17 cellular contexts compared by ENCODE assay signal in genomic region chr11:2121227-2122130, GRCh38. TPM values are rescaled to one million over a fixed set of nuclear protein-coding genes. Genes with fewer than 3 reads are reported as not detected.
"Had no signal": no experiment of that assay in that cellular context is flagged by ENCODE, and none has a peak within 500 bp of the region (broad histone marks: within the 10 kb centered on the region; RNA-seq: fewer than 3 reads in every experiment).

No MANE protein-coding gene starts in this region.

- H3K4me1 ChIP-seq: parathyroid adenoma, suprapubic skin had no signal

- H3K36me3 ChIP-seq: esophagus squamous epithelium, neural progenitor cell, suprapubic skin had no signal

- H3K4me3 ChIP-seq: esophagus squamous epithelium, lung, neural progenitor cell, suprapubic skin had no signal

- ATAC-seq: activated T-cell treated with anti-CD3 and anti-CD28 coated beads, Interleukin-2, amount 50 U/mL, for 72 hours; effector memory CD8-positive, alpha-beta T cell had no signal

- H3K9ac ChIP-seq: neural progenitor cell, parathyroid adenoma had no signal

- H3K27ac ChIP-seq: esophagus squamous epithelium, neural progenitor cell, parathyroid adenoma, suprapubic skin had no signal

- DNase-seq: activated CD4-positive, alpha-beta T cell treated with anti-CD3 and anti-CD28 coated beads, Interleukin-2, amount 50 U/mL, for 4 hours; activated effector memory CD4-positive, alpha-beta T cell treated with anti-CD3 and anti-CD28 coated beads, Interleukin-2, amount 50 U/mL, for 16 hours; activated T-cell treated with anti-CD3 and anti-CD28 coated beads, Interleukin-2, amount 50 U/mL, for 72 hours; effector memory CD8-positive, alpha-beta T cell; esophagus squamous epithelium; hypothalamus had no signal

RNA-seq across cellular contexts. Expression of gene IGF2, which starts 17.7 kb away (rescaled TPM):
- total RNA-seq: T-helper 2 cell treated with Interferon-gamma antibody and Interleukin-4, amounts not matched to agents 100 ng/mL and 5 ng/mL, for 36 hours had no signal

RNA-seq across cellular contexts. Expression of gene INS, which starts 39.5 kb away (rescaled TPM):
- total RNA-seq: activated CD8-positive, alpha-beta memory T cell treated with anti-CD3 and anti-CD28 coated beads for 36 hours; activated naive CD4-positive, alpha-beta T cell treated with anti-CD3 and anti-CD28 coated beads, Interleukin-2, amount 50 U/mL, for 72 hours; activated T-cell treated with anti-CD3 and anti-CD28 coated beads, Interleukin-2, amount 50 U/mL, for 72 hours; cardiac septum; dermis microvascular lymphatic vessel endothelial cell; esophagus squamous epithelium; lung; myocyte; renal cortical epithelial cell; suprapubic skin; T-helper 2 cell treated with Interferon-gamma antibody and Interleukin-4, amounts not matched to agents 100 ng/mL and 5 ng/mL, for 36 hours had no signal

RNA-seq across cellular contexts. Expression of gene TH, which starts 50.1 kb away (rescaled TPM):
- total RNA-seq: activated CD8-positive, alpha-beta memory T cell treated with anti-CD3 and anti-CD28 coated beads for 36 hours; activated naive CD4-positive, alpha-beta T cell treated with anti-CD3 and anti-CD28 coated beads, Interleukin-2, amount 50 U/mL, for 72 hours; activated T-cell treated with anti-CD3 and anti-CD28 coated beads, Interleukin-2, amount 50 U/mL, for 72 hours; cardiac septum; myocyte; T-helper 2 cell treated with Interferon-gamma antibody and Interleukin-4, amounts not matched to agents 100 ng/mL and 5 ng/mL, for 36 hours had no signal
